21 cellular contexts compared by ENCODE assay signal in the genomic region with DNA sequence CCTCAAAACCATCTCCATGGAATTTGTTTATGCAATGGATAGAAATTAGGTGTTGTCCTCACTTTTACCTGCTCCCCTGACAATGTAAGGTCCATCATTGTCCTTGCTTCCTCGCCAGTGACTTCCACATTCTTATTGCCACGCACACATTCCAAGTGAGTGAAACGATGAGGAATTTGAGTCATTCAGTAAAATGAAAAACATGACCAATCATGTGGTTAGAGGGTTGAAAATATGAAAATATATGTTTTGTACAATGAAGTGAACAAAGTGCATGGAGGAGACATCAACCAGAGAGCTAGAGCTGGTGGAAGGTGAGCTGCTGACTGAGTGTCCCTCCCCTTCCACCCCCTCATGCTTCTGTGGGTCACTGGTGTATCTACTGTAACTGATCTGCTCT.
DNase-seq lines count a peak whose midpoint lies in the region; ATAC-seq, FAIRE-seq and TF ChIP-seq lines count a peak whose summit lies in the region.
"Had no signal": no experiment of that assay in that cellular context is flagged by ENCODE, and none has a peak within 500 bp of the region (broad histone marks: within the 10 kb centered on the region; RNA-seq: fewer than 3 reads in every experiment).

No MANE protein-coding gene starts in this region.

- ATAC-seq in GM19452 (IDR thresholded peaks at IDR 0.05; ENCODE audit: unreplicated experiment), result no peak
- ATAC-seq: gastrocnemius medialis; stimulated activated naive B cell treated with anti-CD40 and anti-IgM and Interleukin-4, amounts not matched to agents 10 μg/mL and 1 μg/mL and 100 μg/mL, for 72 hours had no signal

- FAIRE-seq in H54 (lab: Jason Lieb, UNC), result no peak
- FAIRE-seq: kidney had no signal

- DNase-seq in H54 (ENCODE audit: insufficient read length, low spot score) (peak; percentile 19), SW 1271 (lab: John Stamatoyannopoulos, UW) (peak; percentile 11 to 41), fibroblast of peridontal ligament (ENCODE audit: extremely low read depth) (peak; percentile 48), renal cortical epithelial cell (ENCODE audit: low read depth) (peak; percentile 23), stomach (no peak), RPMI8226 (no peak), islet precursor cell (no peak)
- DNase-seq: activated naive CD4-positive, alpha-beta T cell treated with Interleukin-2 at 50 U/mL for 16 hours; activated T-cell treated with anti-CD3 and anti-CD28 coated beads, Interleukin-2, amount 50 U/mL, for 1 hour; DMS79; gastrocnemius medialis; H7; KG1; kidney; MV-4-11; NCI-H1694; NCI-H526 treated with DMSO at 0.1 percent for 48 hours; stimulated activated naive B cell treated with anti-CD40 and anti-IgM and Interleukin-4, amounts not matched to agents 10 μg/mL and 1 μg/mL and 100 μg/mL, for 72 hours; T1000 had no signal

- peaks cover 0 to 7% (median 2%) of the 10 kb centered on the region in 4 donors for H3K9me3 ChIP-seq in stomach
- H3K9me3 ChIP-seq: gastrocnemius medialis had no signal

- H3K27ac ChIP-seq in stomach, result no peak overlapping the region
- H3K27ac ChIP-seq: gastrocnemius medialis had no signal

- no peak overlapping the region for H3K4me3 ChIP-seq in stomach
- H3K4me3 ChIP-seq: gastrocnemius medialis, smooth muscle cell had no signal

- TF ChIP-seq CTCF in stomach (IDR thresholded peaks at IDR 0.05), result no peak

- TF ChIP-seq EP300 in stomach (IDR thresholded peaks at IDR 0.05), result no peak

- no peaks in the 10 kb centered on the region for H3K36me3 ChIP-seq in stomach
- H3K36me3 ChIP-seq: gastrocnemius medialis had no signal

- peaks cover 0 to 19% (median 6%) of the 10 kb centered on the region in 3 donors for H3K27me3 ChIP-seq in stomach

- TF ChIP-seq POLR2A in H54 (IDR thresholded peaks at IDR 0.05; ENCODE audit: low read depth, low read length) (no peak), stomach (IDR thresholded peaks at IDR 0.05) (no peak)

- 70 to 88% (median 81%) methylated on average over 3 of the region's 3 CpGs for WGBS in stomach, 5 donors

- intact Hi-C loops in stomach (cut with DNase I; ENCODE audit: low total_unique reads), result no loop called here

- peaks cover 0 to 2% (median 0%) of the 10 kb centered on the region in 4 donors for H3K4me1 ChIP-seq in stomach
- H3K4me1 ChIP-seq: gastrocnemius medialis had no signal

Comparison
In these comparisons a context has a peak if more than half of its experiments do, and no peak if none do; other contexts are left out.
1. DNase-seq: peak in H54 (single experiment), SW 1271 (2 of 2), fibroblast of peridontal ligament (single experiment) and renal cortical epithelial cell (single experiment); none in stomach (single experiment), RPMI8226 (single experiment) and islet precursor cell (single experiment).